24 cellular contexts compared by ENCODE assay signal in the genomic region with DNA sequence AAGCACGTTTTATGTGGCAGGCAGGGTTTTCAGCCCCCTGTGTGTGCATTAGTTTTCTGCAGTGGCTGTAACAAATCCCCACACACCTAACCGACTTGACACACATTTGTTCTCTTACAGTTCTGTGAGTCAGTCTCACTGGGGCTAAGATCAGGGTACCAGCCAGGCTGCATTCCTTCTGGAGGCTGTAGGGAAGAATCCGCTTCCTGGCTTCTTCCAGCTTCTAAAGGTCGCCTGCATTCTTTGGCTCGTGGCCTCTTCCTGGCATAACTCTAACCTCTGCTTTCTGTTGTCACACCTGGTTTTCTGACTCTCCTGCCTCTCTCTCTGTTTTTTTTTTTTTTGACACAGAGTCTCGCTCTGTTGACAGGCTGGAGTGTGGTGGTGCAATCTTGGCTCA. TPM values are rescaled to one million over a fixed set of nuclear protein-coding genes. Genes with fewer than 3 reads are reported as not detected.
"Had no signal": no experiment of that assay in that cellular context is flagged by ENCODE, and none has a peak within 500 bp of the region (broad histone marks: within the 10 kb centered on the region; RNA-seq: fewer than 3 reads in every experiment).

No MANE protein-coding gene starts in this region.

- H3K9me3 Mint-ChIP-seq: dendritic cell treated with granulocyte-macrophage colony-stimulating factor and Interleukin-4, amounts not matched to agents 40 ng/mL and 50 ng/mL, for 4 days; effector memory CD8-positive, alpha-beta T cell had no signal

- H3K4me1 Mint-ChIP-seq: endodermal cell had no signal

- H3K36me3 ChIP-seq: colonic mucosa, esophagus squamous epithelium, gastrocnemius medialis, heart right ventricle, left lung, lower lobe of right lung had no signal

- H3K27me3 ChIP-seq: colonic mucosa, gastrocnemius medialis had no signal

- ATAC-seq: effector memory CD8-positive, alpha-beta T cell; esophagus mucosa; gastrocnemius medialis; heart right ventricle; left cardiac atrium; left lung; left ventricle myocardium superior; lower lobe of right lung had no signal

- H3K27ac Mint-ChIP-seq: dendritic cell treated with granulocyte-macrophage colony-stimulating factor and Interleukin-4, amounts not matched to agents 40 ng/mL and 50 ng/mL, for 4 days; effector memory CD8-positive, alpha-beta T cell; endodermal cell had no signal

- DNase-seq: colonic mucosa; cortex of kidney; effector CD8-positive, alpha-beta T cell; effector memory CD8-positive, alpha-beta T cell; endodermal cell; erythroblast; esophagus squamous epithelium; foreskin fibroblast; foreskin melanocyte; gastrocnemius medialis; glutamatergic neuron; head of caudate nucleus; heart right ventricle; hippocampal formation; left cardiac atrium; left lung; left ventricle myocardium superior; lower lobe of right lung; mesenchymal stem cell; midbrain had no signal

- H3K27ac ChIP-seq: colonic mucosa, epithelial cell of prostate, esophagus squamous epithelium, gastrocnemius medialis, heart right ventricle, left lung, lower lobe of right lung had no signal

- H3K4me1 ChIP-seq: colonic mucosa, esophagus squamous epithelium, gastrocnemius medialis, heart right ventricle, left lung, lower lobe of right lung had no signal

- H3K9me3 ChIP-seq: colonic mucosa, esophagus squamous epithelium, gastrocnemius medialis, left lung, lower lobe of right lung had no signal

- H3K4me3 ChIP-seq: colonic mucosa, esophagus squamous epithelium, gastrocnemius medialis, heart right ventricle, left lung, lower lobe of right lung had no signal

- H3K4me3 Mint-ChIP-seq: dendritic cell treated with granulocyte-macrophage colony-stimulating factor and Interleukin-4, amounts not matched to agents 40 ng/mL and 50 ng/mL, for 4 days; effector memory CD8-positive, alpha-beta T cell; endodermal cell had no signal

RNA-seq across cellular contexts. Expression of a gene that starts 6.4 kb away (rescaled TPM):
- polyA plus RNA-seq: heart right ventricle, keratinocyte had no signal

RNA-seq across cellular contexts. Expression of a gene that starts 8.9 kb away (rescaled TPM):
- polyA plus RNA-seq: heart right ventricle, keratinocyte had no signal

RNA-seq across cellular contexts. Expression of a gene that starts 43.0 kb away (rescaled TPM):
- polyA plus RNA-seq: heart right ventricle, keratinocyte had no signal
